ENCODE assay signal across 10 cellular contexts in genomic region chrX:155999751-156000150, GRCh38. TPM values are rescaled to one million over a fixed set of nuclear protein-coding genes. Genes with fewer than 3 reads are reported as not detected.
DNase-seq lines count a peak whose midpoint lies in the region; ATAC-seq, FAIRE-seq and TF ChIP-seq lines count a peak whose summit lies in the region.
"Not testable (repeated sequence)": the region's sequence is repeated elsewhere in the genome, so short reads cannot be mapped to it uniquely, and the experiment has no call there.
"Had no signal": no experiment of that assay in that cellular context is flagged by ENCODE, and none has a peak within 500 bp of the region (broad histone marks: within the 10 kb centered on the region; RNA-seq: fewer than 3 reads in every experiment).

No MANE protein-coding gene starts in this region.

- not testable (repeated sequence) for H3K4me3 Mint-ChIP-seq in activated CD4-positive, alpha-beta memory T cell treated with anti-CD3 and anti-CD28 coated beads for 36 hours
- H3K4me3 Mint-ChIP-seq in activated T-helper 2 cell treated with anti-CD3 and anti-CD28 coated beads, Interferon-gamma antibody, Interleukin-2, Interleukin-4, amounts not matched to agents 10 μg/mL and 5 μg/mL and 100 μg/mL, durations not matched to agents 14 hours and 24 hours and 36 hours (ENCODE audit: low read depth), result peak overlapping the region; percentile 94

- peaks cover 41% of the 10 kb centered on the region for H3K4me1 Mint-ChIP-seq in activated CD4-positive, alpha-beta memory T cell treated with anti-CD3 and anti-CD28 coated beads for 36 hours (ENCODE audit: low read depth)
- H3K4me1 Mint-ChIP-seq in activated T-helper 2 cell treated with anti-CD3 and anti-CD28 coated beads, Interferon-gamma antibody, Interleukin-2, Interleukin-4, amounts not matched to agents 10 μg/mL and 5 μg/mL and 100 μg/mL, durations not matched to agents 14 hours and 24 hours and 36 hours (ENCODE audit: low read depth), result peaks cover 76% of the 10 kb centered on the region

- not testable (repeated sequence) for H3K27me3 Mint-ChIP-seq in activated CD4-positive, alpha-beta memory T cell treated with anti-CD3 and anti-CD28 coated beads for 36 hours; activated T-helper 2 cell treated with anti-CD3 and anti-CD28 coated beads, Interferon-gamma antibody, Interleukin-2, Interleukin-4, amounts not matched to agents 10 μg/mL and 5 μg/mL and 100 μg/mL, durations not matched to agents 14 hours and 24 hours and 36 hours (ENCODE audit: low read depth)

- H3K4me3 ChIP-seq in GM23248; PC-3 (ENCODE audit: low read length); bronchial epithelial cell (ENCODE audit: low read depth, low read length): not testable (repeated sequence)

- not testable (repeated sequence) for H3K27ac ChIP-seq in GM23248; PC-3 (ENCODE audit: low read length)
- peak overlapping the region; percentile 81 for H3K27ac ChIP-seq in epithelial cell of prostate

- POLR2A ChIA-PET in PC-3 (lab: Charles Lee; ENCODE audit: unreplicated experiment); activated CD4-positive, alpha-beta memory T cell treated with anti-CD3 and anti-CD28 coated beads for 36 hours (lab: Charles Lee): not testable (repeated sequence)

- H3K9me3 Mint-ChIP-seq in activated CD4-positive, alpha-beta memory T cell treated with anti-CD3 and anti-CD28 coated beads for 36 hours; activated T-helper 2 cell treated with anti-CD3 and anti-CD28 coated beads, Interferon-gamma antibody, Interleukin-2, Interleukin-4, amounts not matched to agents 10 μg/mL and 5 μg/mL and 100 μg/mL, durations not matched to agents 14 hours and 24 hours and 36 hours: not testable (repeated sequence)

- H3K27ac Mint-ChIP-seq in activated CD4-positive, alpha-beta memory T cell treated with anti-CD3 and anti-CD28 coated beads for 36 hours, result peak overlapping the region; percentile 42
- H3K27ac Mint-ChIP-seq in activated T-helper 2 cell treated with anti-CD3 and anti-CD28 coated beads, Interferon-gamma antibody, Interleukin-2, Interleukin-4, amounts not matched to agents 10 μg/mL and 5 μg/mL and 100 μg/mL, durations not matched to agents 14 hours and 24 hours and 36 hours, result peak overlapping the region; percentile 98

- H3K36me3 ChIP-seq in GM23248 (ENCODE audit: low read depth); PC-3 (ENCODE audit: low read depth, low read length); bronchial epithelial cell (ENCODE audit: control insufficient read depth, insufficient read depth, low read length): not testable (repeated sequence)

- not testable (repeated sequence) for H2AFZ ChIP-seq in GM23248; PC-3 (ENCODE audit: low read length)

- not testable (repeated sequence) for H3K4me1 ChIP-seq in GM23248 (ENCODE audit: insufficient read depth); PC-3 (ENCODE audit: insufficient read depth, low read length)

- H3K79me2 ChIP-seq in GM23248 (ENCODE audit: insufficient read depth); PC-3 (ENCODE audit: low read length): not testable (repeated sequence)

- H3K36me3 Mint-ChIP-seq in activated CD4-positive, alpha-beta memory T cell treated with anti-CD3 and anti-CD28 coated beads for 36 hours, result not testable (repeated sequence)
- H3K36me3 Mint-ChIP-seq in activated T-helper 2 cell treated with anti-CD3 and anti-CD28 coated beads, Interferon-gamma antibody, Interleukin-2, Interleukin-4, amounts not matched to agents 10 μg/mL and 5 μg/mL and 100 μg/mL, durations not matched to agents 14 hours and 24 hours and 36 hours (ENCODE audit: low read depth), result peaks cover 56% of the 10 kb centered on the region

- H4K20me1 ChIP-seq in GM23248 (ENCODE audit: insufficient read depth); PC-3 (ENCODE audit: low read length): not testable (repeated sequence)

- 36 to 53% methylated on average over 9 of the region's 9 CpGs for WGBS in GM23248 (ENCODE audit: low coverage in 1 of 2, low lambda C conversion rate in 2 of 2, missing lambda C conversion rate in 2 of 2), 2 experiments

- ATAC-seq in PC-3, result not testable (repeated sequence)

- not testable (repeated sequence) for FAIRE-seq in bronchial epithelial cell (lab: Jason Lieb, UNC)

- not testable (repeated sequence) for H3F3A ChIP-seq in GM23248 (ENCODE audit: insufficient read depth); PC-3 (ENCODE audit: low read length, unreplicated experiment)

- DNase-seq in GM23248, result peak; percentile 14
- DNase-seq in PC-3, result peak; percentile 3
- not testable (repeated sequence) for DNase-seq in activated CD4-positive, alpha-beta memory T cell treated with anti-CD3 and anti-CD28 coated beads for 36 hours; activated T-helper 2 cell treated with anti-CD3 and anti-CD28 coated beads, Interferon-gamma antibody, Interleukin-2, Interleukin-4, amounts not matched to agents 10 μg/mL and 5 μg/mL and 100 μg/mL, durations not matched to agents 14 hours and 24 hours and 36 hours (ENCODE audit: low spot score); epithelial cell of prostate (ENCODE audit: low read depth, low spot score)
- peak; percentile 29 for DNase-seq in bronchial epithelial cell (ENCODE audit: low read depth)

- H3K27me3 ChIP-seq in GM23248 (replicated peaks; ENCODE audit: insufficient read depth); PC-3 (ENCODE audit: low read length); bronchial epithelial cell (ENCODE audit: control insufficient read depth, insufficient read depth, low read length): not testable (repeated sequence)

- H3K9me2 ChIP-seq in GM23248 (ENCODE audit: insufficient read depth); PC-3 (replicated peaks; ENCODE audit: low read length): not testable (repeated sequence)

- not testable (repeated sequence) for H3K9me3 ChIP-seq in GM23248 (ENCODE audit: low read depth); PC-3 (ENCODE audit: low read length)

- intact Hi-C loops in PC-3 (cut with micrococcal nuclease); activated CD4-positive, alpha-beta memory T cell treated with anti-CD3 and anti-CD28 coated beads for 36 hours (cut with micrococcal nuclease); activated T-helper 2 cell treated with anti-CD3 and anti-CD28 coated beads, Interferon-gamma antibody, Interleukin-2, Interleukin-4, amounts not matched to agents 10 μg/mL and 5 μg/mL and 100 μg/mL, durations not matched to agents 14 hours and 24 hours and 36 hours (cut with micrococcal nuclease): not testable (repeated sequence)

- not testable (repeated sequence) for H3K4me2 ChIP-seq in GM23248 (ENCODE audit: unreplicated experiment); PC-3 (ENCODE audit: low read length)

- in situ Hi-C loops in GM23248 (cut with MboI), result not testable (repeated sequence)

- not testable (repeated sequence) for BruUV-seq in PC-3 (replicated peaks; lab: Mats Ljungman, UMichigan)

- CTCF ChIA-PET in PC-3 (lab: Charles Lee); activated CD4-positive, alpha-beta memory T cell treated with anti-CD3 and anti-CD28 coated beads for 36 hours (lab: Charles Lee): not testable (repeated sequence)

- not testable (repeated sequence) for H3K9ac ChIP-seq in GM23248; PC-3 (ENCODE audit: low read length)

- not testable (repeated sequence) for TF ChIP-seq CTCF in PC-3 (conservative IDR thresholded peaks at IDR 0.05; ENCODE audit: low read depth, low read length); bronchial epithelial cell (IDR thresholded peaks at IDR 0.05; ENCODE audit: insufficient read depth, low read length, severe bottlenecking)

RNA-seq across cellular contexts. Expression of gene IL9R, which starts 2.3 kb away (rescaled TPM):
- total RNA-seq in GM23248 (2014; rRNA removed; shearing (Covaris generic)), result not detected in 2 replicates
- polyA plus RNA-seq in GM23248 (2016; fragmentation: Nextera tagmentation; extraction: Ambion mirVana), result not detected in 2 replicates
- total RNA-seq in PC-3 (2014; rRNA removed), result not detected in 2 replicates
- 1 to 10 TPM; 2.7 to 4.1 TPM for total RNA-seq in activated CD4-positive, alpha-beta memory T cell treated with anti-CD3 and anti-CD28 coated beads for 36 hours
- total RNA-seq in activated T-helper 2 cell treated with anti-CD3 and anti-CD28 coated beads, Interferon-gamma antibody, Interleukin-2, Interleukin-4, amounts not matched to agents 10 μg/mL and 5 μg/mL and 100 μg/mL, durations not matched to agents 14 hours and 24 hours and 36 hours, result 54.7 and 64.9 TPM in 2 replicates
- total RNA-seq in bronchial epithelial cell, result 0.13 TPM in 1 of 2 replicates, not detected in the other
- total RNA-seq: Caco-2, H4, Right ventricle myocardium inferior, SJCRH30 had no signal

Comparison
In these comparisons a context has a peak if more than half of its experiments do, and no peak if none do; other contexts are left out.
1. RNA of gene IL9R, which starts 2.3 kb away (total RNA-seq): 54.7 to 64.9 TPM in activated T-helper 2 cell treated with anti-CD3 and anti-CD28 coated beads, Interferon-gamma antibody, Interleukin-2, Interleukin-4, amounts not matched to agents 10 μg/mL and 5 μg/mL and 100 μg/mL, durations not matched to agents 14 hours and 24 hours and 36 hours; 2.7 to 4.1 TPM in activated CD4-positive, alpha-beta memory T cell treated with anti-CD3 and anti-CD28 coated beads for 36 hours, not detected in GM23248, not detected in PC-3 and 0.13 TPM in bronchial epithelial cell; every median in the first group is over 10 times any median in the second.